Comparison of ENCODE assay signal across 21 cellular contexts in genomic region chr3:195811756-195812155, GRCh38. TPM values are rescaled to one million over a fixed set of nuclear protein-coding genes. Genes with fewer than 3 reads are reported as not detected.
A peak's percentile ranks its signal among the peaks of the same experiment; 100 is the strongest.
DNase-seq lines count a peak whose midpoint lies in the region; ATAC-seq, FAIRE-seq and TF ChIP-seq lines count a peak whose summit lies in the region.
"Had no signal": no experiment of that assay in that cellular context is flagged by ENCODE, and none has a peak within 500 bp of the region (broad histone marks: within the 10 kb centered on the region; RNA-seq: fewer than 3 reads in every experiment).

Gene MUC4, minus strand, starts transcription at chr3:195811929. Its CDS starts 112 bp downstream, at chr3:195811817.

- POLR2A ChIA-PET in activated naive CD8-positive, alpha-beta T cell treated with anti-CD3 and anti-CD28 coated beads, Interleukin-2, amount 10 ng/mL, durations not matched to agents 7 days and 5 days (lab: Charles Lee) = no interaction called here
- POLR2A ChIA-PET in activated CD8-positive, alpha-beta T cell treated with anti-CD3 and anti-CD28 coated beads, Interleukin-2, amount 10 ng/mL, durations not matched to agents 7 days and 5 days (lab: Charles Lee) = no interaction called here

- no peaks in the 10 kb centered on the region for H3K27me3 ChIP-seq in vagina
- H3K27me3 ChIP-seq: testis had no signal

- intact Hi-C loops in vagina (cut with DNase I) = no loop called here

- peaks cover 8% of the 10 kb centered on the region for H3K27me3 Mint-ChIP-seq in activated naive CD8-positive, alpha-beta T cell treated with anti-CD3 and anti-CD28 coated beads, Interleukin-2, amount 10 ng/mL, durations not matched to agents 7 days and 5 days
- no peaks in the 10 kb centered on the region for H3K27me3 Mint-ChIP-seq in activated naive CD8-positive, alpha-beta T cell treated with anti-CD3 and anti-CD28 coated beads for 36 hours
- peaks cover 2% of the 10 kb centered on the region for H3K27me3 Mint-ChIP-seq in activated CD8-positive, alpha-beta T cell treated with anti-CD3 and anti-CD28 coated beads, Interleukin-2, amount 10 ng/mL, durations not matched to agents 7 days and 5 days (ENCODE audit: low read depth)

- no peaks in the 10 kb centered on the region for H3K9me3 ChIP-seq in vagina
- H3K9me3 ChIP-seq: heart right ventricle, testis had no signal

- no peak within 1 kb of the TSS for H3K27ac ChIP-seq in vagina
- H3K27ac ChIP-seq: epithelial cell of prostate, heart right ventricle, testis had no signal

- ATAC-seq in activated naive CD8-positive, alpha-beta T cell treated with anti-CD3 and anti-CD28 coated beads, Interleukin-2, amount 10 ng/mL, durations not matched to agents 7 days and 5 days (ENCODE audit: low read depth) = no peak
- no peak for ATAC-seq in activated CD8-positive, alpha-beta T cell treated with anti-CD3 and anti-CD28 coated beads, Interleukin-2, amount 10 ng/mL, durations not matched to agents 7 days and 5 days
- ATAC-seq: left cardiac atrium, SK-N-SH treated with all-trans-retinoic acid at 6 μM for 48 hours had no signal

- no peaks in the 10 kb centered on the region for H3K4me1 ChIP-seq in vagina
- H3K4me1 ChIP-seq: testis had no signal

- CTCF ChIA-PET in activated CD8-positive, alpha-beta T cell treated with anti-CD3 and anti-CD28 coated beads, Interleukin-2, amount 10 ng/mL, durations not matched to agents 7 days and 5 days (lab: Charles Lee) = interaction anchor here (1.5 kb wide), 1 partner anchor 48 kb away, joined by 3 read pairs; no protein-coding TSS in a partner anchor

- FAIRE-seq in RCC 7860 (lab: Jason Lieb, UNC) = no peak
- FAIRE-seq: colon, HTR-8/SVneo had no signal

- no peaks in the 10 kb centered on the region for H3K36me3 ChIP-seq in vagina
- H3K36me3 ChIP-seq: heart right ventricle had no signal

- peak within 1 kb of the TSS; percentile 28 for H3K27ac Mint-ChIP-seq in activated naive CD8-positive, alpha-beta T cell treated with anti-CD3 and anti-CD28 coated beads, Interleukin-2, amount 10 ng/mL, durations not matched to agents 7 days and 5 days
- H3K27ac Mint-ChIP-seq in activated naive CD8-positive, alpha-beta T cell treated with anti-CD3 and anti-CD28 coated beads for 36 hours = no peak within 1 kb of the TSS
- peak within 1 kb of the TSS; percentile 20 for H3K27ac Mint-ChIP-seq in activated CD8-positive, alpha-beta T cell treated with anti-CD3 and anti-CD28 coated beads, Interleukin-2, amount 10 ng/mL, durations not matched to agents 7 days and 5 days
- H3K27ac Mint-ChIP-seq: activated CD4-positive, alpha-beta memory T cell treated with anti-CD3 and anti-CD28 coated beads, Interleukin-2, amount 10 ng/mL, durations not matched to agents 7 days and 5 days; activated T-helper 2 cell treated with anti-CD3 and anti-CD28 coated beads, Interferon-gamma antibody, Interleukin-2, Interleukin-4, amounts not matched to agents 10 μg/mL and 5 μg/mL and 100 μg/mL, durations not matched to agents 14 hours and 24 hours and 36 hours had no signal

- H3K9me3 Mint-ChIP-seq in activated naive CD8-positive, alpha-beta T cell treated with anti-CD3 and anti-CD28 coated beads, Interleukin-2, amount 10 ng/mL, durations not matched to agents 7 days and 5 days = no peaks in the 10 kb centered on the region
- H3K9me3 Mint-ChIP-seq in activated naive CD8-positive, alpha-beta T cell treated with anti-CD3 and anti-CD28 coated beads for 36 hours = no peaks in the 10 kb centered on the region
- H3K9me3 Mint-ChIP-seq in activated CD8-positive, alpha-beta T cell treated with anti-CD3 and anti-CD28 coated beads, Interleukin-2, amount 10 ng/mL, durations not matched to agents 7 days and 5 days (ENCODE audit: insufficient read depth) = no peaks in the 10 kb centered on the region
- H3K9me3 Mint-ChIP-seq: activated CD4-positive, alpha-beta memory T cell treated with anti-CD3 and anti-CD28 coated beads, Interleukin-2, amount 10 ng/mL, durations not matched to agents 7 days and 5 days; activated T-helper 2 cell treated with anti-CD3 and anti-CD28 coated beads, Interferon-gamma antibody, Interleukin-2, Interleukin-4, amounts not matched to agents 10 μg/mL and 5 μg/mL and 100 μg/mL, durations not matched to agents 14 hours and 24 hours and 36 hours had no signal

- DNase-seq in activated naive CD8-positive, alpha-beta T cell treated with anti-CD3 and anti-CD28 coated beads, Interleukin-2, amount 10 ng/mL, durations not matched to agents 7 days and 5 days = no peak
- DNase-seq in activated naive CD8-positive, alpha-beta T cell treated with anti-CD3 and anti-CD28 coated beads for 36 hours = no peak
- DNase-seq in activated CD8-positive, alpha-beta T cell treated with anti-CD3 and anti-CD28 coated beads, Interleukin-2, amount 10 ng/mL, durations not matched to agents 7 days and 5 days = no peak
- peak; percentile 52 for DNase-seq in left kidney (ENCODE audit: low read depth, low spot score)
- no peak for DNase-seq in vagina (ENCODE audit: extremely low spot score in 2 of 2)
- DNase-seq in RCC 7860 (ENCODE audit: low spot score) = no peak
- DNase-seq in stimulated activated CD8-positive, alpha-beta memory T cell treated with anti-CD3 and anti-CD28 coated beads, Interleukin-4, amount 100 ng/mL, for 48 hours = no peak
- DNase-seq in CD1c-positive myeloid dendritic cell (ENCODE audit: extremely low spot score) = no peak
- DNase-seq: activated CD4-positive, alpha-beta memory T cell treated with anti-CD3 and anti-CD28 coated beads, Interleukin-2, amount 10 ng/mL, durations not matched to agents 7 days and 5 days; amygdala; heart right ventricle; left cardiac atrium; NCI-H2227 treated with DMSO at 0.1 percent for 48 hours; stimulated activated CD4-positive, alpha-beta T cell treated with anti-CD3 and anti-CD28 coated beads, Interleukin-15, amount 100 ng/mL, for 24 hours; testis had no signal

- peaks cover 6% of the 10 kb centered on the region for H3K4me1 Mint-ChIP-seq in activated naive CD8-positive, alpha-beta T cell treated with anti-CD3 and anti-CD28 coated beads, Interleukin-2, amount 10 ng/mL, durations not matched to agents 7 days and 5 days
- H3K4me1 Mint-ChIP-seq in activated naive CD8-positive, alpha-beta T cell treated with anti-CD3 and anti-CD28 coated beads for 36 hours = no peaks in the 10 kb centered on the region
- peaks cover 21% of the 10 kb centered on the region for H3K4me1 Mint-ChIP-seq in activated CD8-positive, alpha-beta T cell treated with anti-CD3 and anti-CD28 coated beads, Interleukin-2, amount 10 ng/mL, durations not matched to agents 7 days and 5 days (ENCODE audit: low read depth)

- no peak within 1 kb of the TSS for H3K4me3 ChIP-seq in vagina
- H3K4me3 ChIP-seq: heart right ventricle, testis had no signal

- no peak for TF ChIP-seq POLR2A in vagina (IDR thresholded peaks at IDR 0.05)

- no peak within 1 kb of the TSS for H3K4me3 Mint-ChIP-seq in activated naive CD8-positive, alpha-beta T cell treated with anti-CD3 and anti-CD28 coated beads, Interleukin-2, amount 10 ng/mL, durations not matched to agents 7 days and 5 days
- no peak within 1 kb of the TSS for H3K4me3 Mint-ChIP-seq in activated naive CD8-positive, alpha-beta T cell treated with anti-CD3 and anti-CD28 coated beads for 36 hours
- no peak within 1 kb of the TSS for H3K4me3 Mint-ChIP-seq in activated CD8-positive, alpha-beta T cell treated with anti-CD3 and anti-CD28 coated beads, Interleukin-2, amount 10 ng/mL, durations not matched to agents 7 days and 5 days
- H3K4me3 Mint-ChIP-seq: activated CD4-positive, alpha-beta memory T cell treated with anti-CD3 and anti-CD28 coated beads, Interleukin-2, amount 10 ng/mL, durations not matched to agents 7 days and 5 days had no signal

- no peaks in the 10 kb centered on the region for H3K36me3 Mint-ChIP-seq in activated naive CD8-positive, alpha-beta T cell treated with anti-CD3 and anti-CD28 coated beads, Interleukin-2, amount 10 ng/mL, durations not matched to agents 7 days and 5 days
- H3K36me3 Mint-ChIP-seq in activated naive CD8-positive, alpha-beta T cell treated with anti-CD3 and anti-CD28 coated beads for 36 hours = no peaks in the 10 kb centered on the region
- peaks cover under 1% of the 10 kb centered on the region for H3K36me3 Mint-ChIP-seq in activated CD8-positive, alpha-beta T cell treated with anti-CD3 and anti-CD28 coated beads, Interleukin-2, amount 10 ng/mL, durations not matched to agents 7 days and 5 days (ENCODE audit: low read depth)

- no peak for TF ChIP-seq CTCF in vagina (IDR thresholded peaks at IDR 0.05)

RNA-seq across cellular contexts. Expression of gene MUC4, which starts in this region (rescaled TPM):
- total RNA-seq in activated naive CD8-positive, alpha-beta T cell treated with anti-CD3 and anti-CD28 coated beads, Interleukin-2, amount 10 ng/mL, durations not matched to agents 7 days and 5 days = under 1 TPM in 1 of 2 experiments, not detected in 1; 0.06 TPM
- under 1 TPM; 0.08 to 0.14 TPM for total RNA-seq in activated naive CD8-positive, alpha-beta T cell treated with anti-CD3 and anti-CD28 coated beads for 36 hours
- under 1 TPM in 1 of 2 experiments, not detected in 1; 0.05 TPM for total RNA-seq in activated CD8-positive, alpha-beta T cell treated with anti-CD3 and anti-CD28 coated beads, Interleukin-2, amount 10 ng/mL, durations not matched to agents 7 days and 5 days
- 36.1 TPM for total RNA-seq in vagina
- total RNA-seq: heart right ventricle, left cardiac atrium, pulmonary artery endothelial cell had no signal

Comparison
In these comparisons a context has a peak if more than half of its experiments do, and no peak if none do; other contexts are left out.
1. RNA of gene MUC4 (total RNA-seq): 36.1 TPM in vagina (single experiment); 0.08 to 0.14 TPM in activated naive CD8-positive, alpha-beta T cell treated with anti-CD3 and anti-CD28 coated beads for 36 hours, 0.06 TPM in activated naive CD8-positive, alpha-beta T cell treated with anti-CD3 and anti-CD28 coated beads, Interleukin-2, amount 10 ng/mL, durations not matched to agents 7 days and 5 days and 0.05 TPM in activated CD8-positive, alpha-beta T cell treated with anti-CD3 and anti-CD28 coated beads, Interleukin-2, amount 10 ng/mL, durations not matched to agents 7 days and 5 days; every median in the first group is over 10 times any median in the second.